In genomic region chr6:97863697-97864096, GRCh38 we compare ENCODE assay signal across 3 cellular contexts.
"Had no signal": no experiment of that assay in that cellular context is flagged by ENCODE, and none has a peak within 500 bp of the region (broad histone marks: within the 10 kb centered on the region; RNA-seq: fewer than 3 reads in every experiment).

No MANE protein-coding gene starts in this region.

- H3K4me3 ChIP-seq: GM12878 had no signal

- DNase-seq: GDM1, GF-D8 had no signal
